26 cellular contexts compared by ENCODE assay signal in genomic region chr17:5209396-5209795, GRCh38. TPM values are rescaled to one million over a fixed set of nuclear protein-coding genes. Genes with fewer than 3 reads are reported as not detected.
DNase-seq lines count a peak whose midpoint lies in the region; ATAC-seq, FAIRE-seq and TF ChIP-seq lines count a peak whose summit lies in the region.
"Had no signal": no experiment of that assay in that cellular context is flagged by ENCODE, and none has a peak within 500 bp of the region (broad histone marks: within the 10 kb centered on the region; RNA-seq: fewer than 3 reads in every experiment).

No MANE protein-coding gene starts in this region.

- ATAC-seq in naive B cell (ENCODE audit: low read depth in 2 of 2) (no peak), omental fat pad (ENCODE audit: low FRiP score) (no peak)
- ATAC-seq: activated CD8-positive, alpha-beta T cell treated with anti-CD3 and anti-CD28 coated beads for 36 hours; stimulated activated naive CD8-positive, alpha-beta T cell treated with anti-CD3 and anti-CD28 coated beads, Interleukin-15, Interleukin-2, amounts not matched to agents 100 U/mL and 50 U/mL, for 24 hours had no signal

- peak; percentile 29 for DNase-seq in AG08396 (ENCODE audit: low spot score)
- DNase-seq in GM12892 (ENCODE audit: insufficient read length): no peak
- peak; percentile 29 for DNase-seq in astrocyte of the spinal cord (ENCODE audit: low read depth, low spot score)
- DNase-seq in naive B cell: no peak
- DNase-seq in H54 (ENCODE audit: insufficient read length, low spot score): no peak
- no peak for DNase-seq in omental fat pad (ENCODE audit: low spot score)
- DNase-seq in pons (ENCODE audit: low spot score): no peak
- DNase-seq in SW480 (ENCODE audit: low spot score): no peak
- DNase-seq: 8988T; activated CD4-positive, CD25-positive, alpha-beta regulatory T cell treated with anti-CD3 and anti-CD28 coated beads, Interleukin-2, amount 50 U/mL, for 72 hours; activated CD8-positive, alpha-beta T cell treated with anti-CD3 and anti-CD28 coated beads for 36 hours; activated gamma-delta T cell; C1 segment of cervical spinal cord; Calu3; cortex of kidney; islet precursor cell; NCI-H69; stimulated activated CD4-positive, alpha-beta T cell treated with anti-CD3 and anti-CD28 coated beads, Interleukin-4, amount 100 ng/mL, for 1 hour; stimulated activated naive CD8-positive, alpha-beta T cell treated with anti-CD3 and anti-CD28 coated beads, Interleukin-15, Interleukin-2, amounts not matched to agents 100 U/mL and 50 U/mL, for 24 hours; thyroid gland had no signal

- peak overlapping the region; percentile 32 to 96 (median 85) for H3K27ac Mint-ChIP-seq in naive B cell
- H3K27ac Mint-ChIP-seq: activated CD8-positive, alpha-beta T cell treated with anti-CD3 and anti-CD28 coated beads for 36 hours had no signal

- FAIRE-seq in GM12892 (lab: Jason Lieb, UNC): peak; percentile 33
- FAIRE-seq in H54 (lab: Jason Lieb, UNC): no peak
- FAIRE-seq: endometrium had no signal

- H3K9me3 Mint-ChIP-seq in naive B cell: peaks cover 0 to 6% (median 4%) of the 10 kb centered on the region in 7 donors
- H3K9me3 Mint-ChIP-seq: activated CD8-positive, alpha-beta T cell treated with anti-CD3 and anti-CD28 coated beads for 36 hours had no signal

- peaks cover 38 to 41% of the 10 kb centered on the region in 2 donors for H3K36me3 Mint-ChIP-seq in naive B cell

- in situ Hi-C loops in astrocyte of the spinal cord (cut with HindIII; ENCODE audit: low sequenced_read_pairs): no loop called here

- TF ChIP-seq CTCF in astrocyte of the spinal cord (IDR thresholded peaks at IDR 0.05; ENCODE audit: low read depth, low read length) (no peak), omental fat pad (IDR thresholded peaks at IDR 0.05) (no peak)

- H3K27me3 Mint-ChIP-seq in naive B cell: no peaks in the 10 kb centered on the region
- H3K27me3 Mint-ChIP-seq: activated CD8-positive, alpha-beta T cell treated with anti-CD3 and anti-CD28 coated beads for 36 hours had no signal

- H3K4me1 Mint-ChIP-seq in naive B cell: peaks cover 55 to 89% (median 67%) of the 10 kb centered on the region in 3 donors

- no peak overlapping the region for H3K4me3 ChIP-seq in astrocyte of the spinal cord (ENCODE audit: low read depth, low read length)
- H3K4me3 ChIP-seq: hepatocyte, SK-N-MC, smooth muscle cell, thyroid gland had no signal

- peak overlapping the region in 7 of 8 donors; percentile 19 to 84 (median 57) for H3K4me3 Mint-ChIP-seq in naive B cell
- H3K4me3 Mint-ChIP-seq: activated CD8-positive, alpha-beta T cell treated with anti-CD3 and anti-CD28 coated beads for 36 hours had no signal

- no peak; the same call in 1 of the 2 replicates for TF ChIP-seq POLR2A in GM12892 (IDR thresholded peaks at IDR 0.05; ENCODE audit: low read depth, low read length)
- no peak for TF ChIP-seq POLR2A in H54 (IDR thresholded peaks at IDR 0.05; ENCODE audit: low read depth, low read length)

RNA-seq across cellular contexts. Expression of gene ZNF594, which starts 17.7 kb away (rescaled TPM):
- polyA plus RNA-seq in GM12892 (2012; ENCODE audit: missing spikeins): 4.2 TPM
- 1 to 10 TPM in 5 of 6 donors, under 1 TPM in 1; 0.82 to 4.8 (median 4.0) TPM for polyA plus RNA-seq in naive B cell (ENCODE audit: low read depth in 6 of 6)
- total RNA-seq in omental fat pad: 10 to 100 TPM in 1 of 4 donors, 1 to 10 TPM in 3; 7.0 to 21.6 (median 8.9) TPM

RNA-seq across cellular contexts. Expression of gene SCIMP, which starts 25.3 kb away (rescaled TPM):
- 91.2 TPM for polyA plus RNA-seq in GM12892 (2012; ENCODE audit: missing spikeins)
- polyA plus RNA-seq in naive B cell (ENCODE audit: low read depth in 6 of 6): 100 to 1,000 TPM in 3 of 6 donors, 10 to 100 TPM in 3; 80.4 to 181 (median 103) TPM
- 10 to 100 TPM in 1 of 4 donors, 1 to 10 TPM in 3; 4.1 to 10.4 (median 5.3) TPM for total RNA-seq in omental fat pad
- total RNA-seq: Calu3, fibroblast of villous mesenchyme, G401, smooth muscle cell had no signal

Comparison
In these comparisons a context has a peak if more than half of its experiments do, and no peak if none do; other contexts are left out.
1. DNase-seq: peak in AG08396 (single experiment) and astrocyte of the spinal cord (single experiment); none in GM12892 (single experiment), naive B cell (single experiment), H54 (single experiment), omental fat pad (single experiment), pons (single experiment) and SW480 (single experiment).